ENCODE assay signal across 9 cellular contexts in the genomic region with DNA sequence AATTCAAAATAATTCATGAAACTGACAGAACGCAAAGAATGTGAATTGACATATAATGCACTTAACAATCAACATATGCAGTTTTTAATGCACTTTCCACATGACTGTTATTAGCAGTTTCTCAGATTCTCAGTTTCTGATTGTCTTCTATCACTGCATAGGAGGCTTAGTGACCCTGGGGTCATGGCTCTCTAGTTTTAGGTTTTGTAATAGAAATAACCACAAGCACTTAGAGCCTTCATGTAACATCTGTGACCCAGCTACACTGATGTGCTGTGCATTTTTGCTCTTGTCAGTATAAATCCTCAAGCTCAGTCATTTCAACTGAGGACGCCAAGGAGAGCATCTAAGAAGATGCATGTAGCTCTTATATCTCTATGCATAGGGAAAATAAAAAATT.
"Had no signal": no experiment of that assay in that cellular context is flagged by ENCODE, and none has a peak within 500 bp of the region (broad histone marks: within the 10 kb centered on the region; RNA-seq: fewer than 3 reads in every experiment).

No MANE protein-coding gene starts in this region.

- H3K9me3 ChIP-seq: HAP-1 had no signal

- H3K27ac ChIP-seq: GM23248, HL-60 had no signal

- DNase-seq: GM23248, GOT3, H7, HFFc6, KBM-7 had no signal

- ATAC-seq: HCT116, HepG2 had no signal

- H3K4me3 ChIP-seq: GM23248, HAP-1 had no signal

- H3K4me1 ChIP-seq: HAP-1 had no signal

- H3K36me3 ChIP-seq: HAP-1 had no signal

- H3K9ac ChIP-seq: GM23248 had no signal

- H2AFZ ChIP-seq: GM23248 had no signal
